Comparison of ENCODE assay signal across 28 cellular contexts in genomic region chr7:117285821-117286220, GRCh38. TPM values are rescaled to one million over a fixed set of nuclear protein-coding genes. Genes with fewer than 3 reads are reported as not detected.
DNase-seq lines count a peak whose midpoint lies in the region; ATAC-seq and TF ChIP-seq lines count a peak whose summit lies in the region.
"Had no signal": no experiment of that assay in that cellular context is flagged by ENCODE, and none has a peak within 500 bp of the region (broad histone marks: within the 10 kb centered on the region; RNA-seq: fewer than 3 reads in every experiment).

No MANE protein-coding gene starts in this region.

- DNase-seq in cardiac muscle cell (ENCODE audit: low read depth in 1 of 2, low spot score in 1 of 2) (no peak), heart right ventricle (no peak), fibroblast of peridontal ligament (ENCODE audit: extremely low read depth) (peak; percentile 54), smooth muscle cell (lab: John Stamatoyannopoulos, UW; ENCODE audit: unreplicated experiment) (no peak), mucosa of gallbladder (ENCODE audit: low spot score) (no peak), transverse colon (no peak)
- no peak for DNase-seq in activated T-cell treated with anti-CD3 and anti-CD28 coated beads, Interleukin-2, amount 50 U/mL, for 24 hours
- DNase-seq: CD4-positive, alpha-beta memory T cell; COR-L47; DMS53; H9; KBM-7; MV-4-11; NCI-H1105; NCI-H2029; NCI-H446 treated with DMSO at 0.1 percent for 48 hours; NCI-H526; NCI-H82; NK-92 treated with Interleukin-12 subunit alpha and Interleukin-12 subunit beta, amount 100 ng/mL, for 24 hours; PC-3; SK-N-SH had no signal

- no peak for TF ChIP-seq CTCF in cardiac muscle cell (IDR thresholded peaks at IDR 0.05; ENCODE audit: low read depth, low read length)
- no peak for TF ChIP-seq CTCF in heart right ventricle (IDR thresholded peaks at IDR 0.05)
- no peak for TF ChIP-seq CTCF in VCaP (conservative IDR thresholded peaks at IDR 0.05)
- no peak for TF ChIP-seq CTCF in smooth muscle cell (IDR thresholded peaks at IDR 0.05; ENCODE audit: borderline replicate concordance, insufficient read depth, poor library complexity, severe bottlenecking)
- TF ChIP-seq CTCF in transverse colon (IDR thresholded peaks at IDR 0.05), result no peak

- H3K9me3 ChIP-seq in cardiac muscle cell (ENCODE audit: low read depth) (no peaks in the 10 kb centered on the region), heart right ventricle (no peaks in the 10 kb centered on the region), smooth muscle cell (replicated peaks; ENCODE audit: low read depth) (no peaks in the 10 kb centered on the region), transverse colon (no peaks in the 10 kb centered on the region)
- H3K9me3 ChIP-seq: BLaER1, SK-N-SH had no signal

- WGBS in heart right ventricle, 2 donors, result 77 to 78% methylated on average over 5 of the region's 5 CpGs
- 56% methylated on average over 5 of the region's 5 CpGs for WGBS in smooth muscle cell (ENCODE audit: low lambda C conversion rate)
- WGBS in transverse colon (ENCODE audit: low coverage in 1 of 2), 2 donors, result 71 to 80% methylated on average over 2 to 5 of the region's 5 CpGs

- H3K9me3 Mint-ChIP-seq in activated T-cell treated with anti-CD3 and anti-CD28 coated beads, Interleukin-2, amount 50 U/mL, for 24 hours, result no peaks in the 10 kb centered on the region
- H3K9me3 Mint-ChIP-seq: CD4-positive, alpha-beta memory T cell; GM23338; H9 had no signal

- in situ Hi-C loops in transverse colon (cut with MboI; ENCODE audit: low pct_ligation_motif_present in 1 of 4, low pct_unique_long_range_greater_than_20kb in 1 of 4, low sequenced_read_pairs in 3 of 4), result no loop called here

- H3K27ac ChIP-seq in cardiac muscle cell, result peak overlapping the region; percentile 56
- H3K27ac ChIP-seq in heart right ventricle, result no peak overlapping the region
- peak overlapping the region; percentile 29; the same call in 1 of the 2 replicates for H3K27ac ChIP-seq in VCaP
- H3K27ac ChIP-seq in smooth muscle cell (ENCODE audit: low read depth), result peak overlapping the region; percentile 98
- H3K27ac ChIP-seq in transverse colon, result no peak overlapping the region
- H3K27ac ChIP-seq: 22Rv1, BLaER1 had no signal

- H3K27me3 Mint-ChIP-seq in activated T-cell treated with anti-CD3 and anti-CD28 coated beads, Interleukin-2, amount 50 U/mL, for 24 hours, result no peaks in the 10 kb centered on the region

- no peak for ATAC-seq in heart right ventricle
- ATAC-seq: GM23338, PC-3 had no signal

- no peaks in the 10 kb centered on the region for H3K79me2 ChIP-seq in smooth muscle cell (ENCODE audit: low read depth)

- no peaks in the 10 kb centered on the region for H3K36me3 Mint-ChIP-seq in activated T-cell treated with anti-CD3 and anti-CD28 coated beads, Interleukin-2, amount 50 U/mL, for 24 hours (ENCODE audit: low read depth)
- H3K36me3 Mint-ChIP-seq: CD4-positive, alpha-beta memory T cell had no signal

- H3K4me3 ChIP-seq in cardiac muscle cell (no peak overlapping the region), heart right ventricle (no peak overlapping the region), smooth muscle cell (no peak overlapping the region), transverse colon (no peak overlapping the region)
- H3K4me3 ChIP-seq: BLaER1, GM23338 had no signal

- H3K4me1 ChIP-seq in cardiac muscle cell (ENCODE audit: low read depth) (peaks cover 60% of the 10 kb centered on the region), heart right ventricle (no peaks in the 10 kb centered on the region), smooth muscle cell (ENCODE audit: low read depth) (peaks cover 17% of the 10 kb centered on the region), transverse colon (no peaks in the 10 kb centered on the region)
- H3K4me1 ChIP-seq: BLaER1 had no signal

- H3K4me1 Mint-ChIP-seq in activated T-cell treated with anti-CD3 and anti-CD28 coated beads, Interleukin-2, amount 50 U/mL, for 24 hours (ENCODE audit: low read depth), result no peaks in the 10 kb centered on the region
- H3K4me1 Mint-ChIP-seq: GM23338, H9 had no signal

- intact Hi-C loops in heart right ventricle (cut with DNase I), result no loop called here
- intact Hi-C loops in transverse colon (cut with DNase I; ENCODE audit: low total_unique reads), result no loop called here

- H3K4me2 ChIP-seq in smooth muscle cell, result peak overlapping the region; percentile 65
- H3K4me2 ChIP-seq: BLaER1, GM23338, SK-N-SH had no signal

- peaks cover 16% of the 10 kb centered on the region for H3F3A ChIP-seq in smooth muscle cell (ENCODE audit: low read depth)

- H3K27me3 ChIP-seq in cardiac muscle cell (no peaks in the 10 kb centered on the region), heart right ventricle (peaks cover 0 to 5% (median 0%) of the 10 kb centered on the region in 7 donors), smooth muscle cell (ENCODE audit: low read depth) (no peaks in the 10 kb centered on the region), transverse colon (no peaks in the 10 kb centered on the region)
- H3K27me3 ChIP-seq: BLaER1 had no signal

- no peak overlapping the region for H2AFZ ChIP-seq in smooth muscle cell (ENCODE audit: low read depth)
- H2AFZ ChIP-seq: GM23338 had no signal

- H3K27ac Mint-ChIP-seq in activated T-cell treated with anti-CD3 and anti-CD28 coated beads, Interleukin-2, amount 50 U/mL, for 24 hours, result no peak overlapping the region
- H3K27ac Mint-ChIP-seq: CD4-positive, alpha-beta memory T cell; GM23338; H9 had no signal

- peaks cover 44% of the 10 kb centered on the region for H3K36me3 ChIP-seq in cardiac muscle cell
- H3K36me3 ChIP-seq in heart right ventricle, result no peaks in the 10 kb centered on the region
- no peaks in the 10 kb centered on the region for H3K36me3 ChIP-seq in smooth muscle cell (ENCODE audit: low read depth)
- no peaks in the 10 kb centered on the region for H3K36me3 ChIP-seq in transverse colon
- H3K36me3 ChIP-seq: BLaER1 had no signal

- no peak for TF ChIP-seq EP300 in transverse colon (IDR thresholded peaks at IDR 0.05; ENCODE audit: low read depth)

- H3K4me3 Mint-ChIP-seq in activated T-cell treated with anti-CD3 and anti-CD28 coated beads, Interleukin-2, amount 50 U/mL, for 24 hours, result no peak overlapping the region
- H3K4me3 Mint-ChIP-seq: CD4-positive, alpha-beta memory T cell; GM23338; H9 had no signal

- no peaks in the 10 kb centered on the region for H4K20me1 ChIP-seq in smooth muscle cell (ENCODE audit: low read depth)
- H4K20me1 ChIP-seq: BLaER1 had no signal

- no peak for TF ChIP-seq POLR2A in transverse colon (IDR thresholded peaks at IDR 0.05)

- peak overlapping the region; percentile 90 for H3K9ac ChIP-seq in smooth muscle cell (ENCODE audit: low read depth)
- H3K9ac ChIP-seq: BLaER1, SK-N-SH had no signal

RNA-seq across cellular contexts. Expression of gene WNT2, which starts 37.0 kb away (rescaled TPM):
- 260 and 313 TPM in 2 replicates for total RNA-seq in cardiac muscle cell
- polyA plus RNA-seq in cardiac muscle cell, result 348 and 378 TPM in 2 replicates
- total RNA-seq in heart right ventricle, result 1 to 10 TPM in 1 of 10 donors, under 1 TPM in 6, not detected in 3; 0.08 to 1.4 (median 0.17) TPM
- under 1 TPM; 0.07 to 0.09 TPM for polyA plus RNA-seq in heart right ventricle
- 98.9 and 106 TPM in 2 replicates for total RNA-seq in smooth muscle cell
- 116 and 182 TPM in 2 replicates for polyA plus RNA-seq in smooth muscle cell
- total RNA-seq in mucosa of gallbladder, result not detected
- not detected for total RNA-seq in transverse colon
- total RNA-seq: CD4-positive, alpha-beta memory T cell; Daoy; GM23338; H9; LHCN-M2; MCF 10A; PC-3 had no signal
- polyA plus RNA-seq: CD4-positive, alpha-beta memory T cell; GM23338; SK-N-SH had no signal

Comparison
In these comparisons a context has a peak if more than half of its experiments do, and no peak if none do; other contexts are left out.
1. H3K27ac ChIP-seq: peak in cardiac muscle cell (single experiment), VCaP (single experiment) and smooth muscle cell (single experiment); none in heart right ventricle (0 of 10) and transverse colon (0 of 4).
2. RNA of gene WNT2, which starts 37.0 kb away (total RNA-seq): 260 to 313 TPM in cardiac muscle cell and 98.9 to 106 TPM in smooth muscle cell; 0.08 to 1.4 TPM in heart right ventricle, not detected in mucosa of gallbladder (single experiment) and not detected in transverse colon; every median in the first group is over 10 times any median in the second.